In the genomic region with DNA sequence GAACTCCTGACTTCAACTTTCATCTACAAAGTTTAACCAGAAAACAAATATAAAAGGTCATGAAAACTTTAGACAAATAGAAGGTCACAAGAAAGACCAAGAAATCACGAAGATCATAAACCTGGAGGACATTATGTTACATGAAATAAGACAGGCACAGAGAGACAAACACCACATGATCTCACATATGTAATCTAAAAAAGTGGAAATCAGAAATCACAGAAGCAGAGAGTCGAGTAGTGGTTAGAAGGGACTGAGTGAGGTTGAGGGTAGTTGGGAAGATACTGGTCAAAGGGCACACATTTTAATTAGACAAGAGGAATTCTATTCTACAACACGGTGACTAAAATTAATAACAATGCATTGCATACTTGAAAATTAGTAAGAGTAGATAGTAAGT, we compare ENCODE assay signal across 9 cellular contexts. TPM values are rescaled to one million over a fixed set of nuclear protein-coding genes. Genes with fewer than 3 reads are reported as not detected.
DNase-seq lines count a peak whose midpoint lies in the region; ATAC-seq and TF ChIP-seq lines count a peak whose summit lies in the region.
"Had no signal": no experiment of that assay in that cellular context is flagged by ENCODE, and none has a peak within 500 bp of the region (broad histone marks: within the 10 kb centered on the region; RNA-seq: fewer than 3 reads in every experiment).

No MANE protein-coding gene starts in this region.

- intact Hi-C loops in dendritic cell treated with granulocyte-macrophage colony-stimulating factor and Interleukin-4, amounts not matched to agents 40 ng/mL and 50 ng/mL, for 4 days (cut with micrococcal nuclease), result loop anchor here (2.0 kb wide), 1 partner anchor 62 kb away; a partner anchor contains a TSS
- intact Hi-C loops in left colon (cut with DNase I, micrococcal nuclease), result no loop called here

- no peaks in the 10 kb centered on the region for H3K27me3 ChIP-seq in osteoblast (ENCODE audit: insufficient read depth, low read length)

- no peaks in the 10 kb centered on the region for H4K20me1 ChIP-seq in osteoblast (ENCODE audit: insufficient read depth, low read length)

- H2AFZ ChIP-seq in osteoblast (ENCODE audit: low read length), result no peak overlapping the region

- H3K79me2 ChIP-seq in osteoblast (ENCODE audit: insufficient read depth, low read length), result peaks cover 17% of the 10 kb centered on the region

- no peaks in the 10 kb centered on the region for H3K27me3 Mint-ChIP-seq in dendritic cell treated with granulocyte-macrophage colony-stimulating factor and Interleukin-4, amounts not matched to agents 40 ng/mL and 50 ng/mL, for 4 days

- no peak for TF ChIP-seq POLR2A in NB4 (IDR thresholded peaks at IDR 0.05; ENCODE audit: extremely low read depth, insufficient read length)

- peaks cover 27% of the 10 kb centered on the region for H3K4me1 ChIP-seq in osteoblast (ENCODE audit: insufficient read depth, low read length)

- H3K36me3 ChIP-seq in osteoblast (ENCODE audit: insufficient read depth, low read length), result peaks cover 13% of the 10 kb centered on the region

- DNase-seq in DMS 273 (lab: John Stamatoyannopoulos, UW; ENCODE audit: unreplicated experiment) (peak; percentile 19), DMS 273 treated with DMSO at 0.1 percent for 48 hours (lab: John Stamatoyannopoulos, UW) (no peak), NB4 (ENCODE audit: low read depth) (peak; percentile 16), osteoblast (ENCODE audit: insufficient read length, low spot score, missing footprints) (peak; percentile 48), left colon (no peak), GF-D8 (lab: John Stamatoyannopoulos, UW) (no peak)
- DNase-seq in activated CD8-positive, alpha-beta memory T cell treated with anti-CD3 and anti-CD28 coated beads, Interleukin-2, amount 50 U/mL, for 4 hours, result no peak
- DNase-seq: caudate nucleus had no signal

- H3K36me3 Mint-ChIP-seq in dendritic cell treated with granulocyte-macrophage colony-stimulating factor and Interleukin-4, amounts not matched to agents 40 ng/mL and 50 ng/mL, for 4 days (ENCODE audit: low read depth), result peaks cover 17% of the 10 kb centered on the region

- H3K9me3 Mint-ChIP-seq in dendritic cell treated with granulocyte-macrophage colony-stimulating factor and Interleukin-4, amounts not matched to agents 40 ng/mL and 50 ng/mL, for 4 days, result no peaks in the 10 kb centered on the region

- H3K4me3 ChIP-seq in NB4 (ENCODE audit: low read depth, low read length) (peak overlapping the region; percentile 76), osteoblast (ENCODE audit: insufficient read depth, low read length) (peak overlapping the region; percentile 30)

- H3K4me1 Mint-ChIP-seq in dendritic cell treated with granulocyte-macrophage colony-stimulating factor and Interleukin-4, amounts not matched to agents 40 ng/mL and 50 ng/mL, for 4 days (ENCODE audit: low read depth), result peaks cover 13% of the 10 kb centered on the region

- H3K27ac ChIP-seq in osteoblast (ENCODE audit: low read depth, low read length), result no peak overlapping the region

- H3K9me3 ChIP-seq in osteoblast (ENCODE audit: low read depth, low read length), result no peaks in the 10 kb centered on the region

- H3K4me2 ChIP-seq in osteoblast (ENCODE audit: insufficient read depth, low read length), result peak overlapping the region; percentile 79

- TF ChIP-seq CTCF in NB4 (IDR thresholded peaks at IDR 0.05; ENCODE audit: low read depth, low read length) (no peak), osteoblast (IDR thresholded peaks at IDR 0.05; ENCODE audit: extremely low read depth, low read depth, low read length) (no peak)

- peak overlapping the region; percentile 20 for H3K4me3 Mint-ChIP-seq in dendritic cell treated with granulocyte-macrophage colony-stimulating factor and Interleukin-4, amounts not matched to agents 40 ng/mL and 50 ng/mL, for 4 days

- ATAC-seq in left colon, result no peak

- H3K27ac Mint-ChIP-seq in dendritic cell treated with granulocyte-macrophage colony-stimulating factor and Interleukin-4, amounts not matched to agents 40 ng/mL and 50 ng/mL, for 4 days, result no peak overlapping the region

RNA-seq across cellular contexts. Expression of a gene that starts 1.4 kb away (rescaled TPM):
- 19.5 and 22.1 TPM in 2 replicates for total RNA-seq in osteoblast
- 10 to 100 TPM; 16.4 to 18.4 TPM for total RNA-seq in left colon

Comparison
In these comparisons a context has a peak if more than half of its experiments do, and no peak if none do; other contexts are left out.
1. DNase-seq: peak in DMS 273 (single experiment), NB4 (single experiment) and osteoblast (single experiment); none in DMS 273 treated with DMSO at 0.1 percent for 48 hours (single experiment), left colon (0 of 2), GF-D8 (single experiment) and activated CD8-positive, alpha-beta memory T cell treated with anti-CD3 and anti-CD28 coated beads, Interleukin-2, amount 50 U/mL, for 4 hours (single experiment).